Comparison of ENCODE assay signal across 9 cellular contexts in genomic region chr1:17212487-17213121, GRCh38. TPM values are rescaled to one million over a fixed set of nuclear protein-coding genes. Genes with fewer than 3 reads are reported as not detected.
DNase-seq lines count a peak whose midpoint lies in the region; TF ChIP-seq lines count a peak whose summit lies in the region.
"Had no signal": no experiment of that assay in that cellular context is flagged by ENCODE, and none has a peak within 500 bp of the region (broad histone marks: within the 10 kb centered on the region; RNA-seq: fewer than 3 reads in every experiment).

No MANE protein-coding gene starts in this region.

- TF ChIP-seq CTCF in uterus (IDR thresholded peaks at IDR 0.05): no peak
- no peak for TF ChIP-seq CTCF in GM10248 (IDR thresholded peaks at IDR 0.05; ENCODE audit: control extremely low read depth, extremely low read depth, low read depth, missing control alignments)

- peak; percentile 62 for DNase-seq in GM04503 (ENCODE audit: low read depth)
- DNase-seq in NCI-H526 treated with DMSO at 0.1 percent for 48 hours (lab: John Stamatoyannopoulos, UW): peak; percentile 39
- DNase-seq in activated T-helper 1 cell treated with anti-CD3 and anti-CD28 coated beads, Interleukin-2, amount 50 U/mL, for 16 hours (ENCODE audit: low read depth in 1 of 2, low spot score in 1 of 2): peak; percentile 9 to 52
- peak; percentile 50 for DNase-seq in iPS-NIHi7 (ENCODE audit: extremely low spot score)
- DNase-seq in stimulated activated CD8-positive, alpha-beta memory T cell treated with anti-CD3 and anti-CD28 coated beads, Interleukin-15, amount 100 ng/mL, for 4 hours (ENCODE audit: low read depth in 2 of 2): peak; percentile 19 to 27
- no peak for DNase-seq in uterus
- DNase-seq in hippocampal formation (lab: John Stamatoyannopoulos, UW): no peak
- DNase-seq in GM10248 (ENCODE audit: extremely low spot score): no peak

- H3K4me1 ChIP-seq in uterus: no peaks in the 10 kb centered on the region
- H3K4me1 ChIP-seq: right lobe of liver had no signal

- no peak overlapping the region for H3K27ac ChIP-seq in uterus
- H3K27ac ChIP-seq: right lobe of liver had no signal

- CTCF ChIA-PET in GM10248 (lab: Yijun Ruan, JAX): interaction anchor here (1.8 kb wide), 1 partner anchor 13 kb away, joined by 4 read pairs; no protein-coding TSS in a partner anchor

- H3K9me3 ChIP-seq in uterus: no peaks in the 10 kb centered on the region
- H3K9me3 ChIP-seq: right lobe of liver had no signal

- H3K4me3 ChIP-seq in uterus: no peak overlapping the region
- H3K4me3 ChIP-seq: right lobe of liver had no signal

- intact Hi-C loops in uterus (cut with DNase I; ENCODE audit: low total_unique reads): no loop called here

- POLR2A ChIA-PET in GM10248 (lab: Yijun Ruan, JAX): no interaction called here

- no peaks in the 10 kb centered on the region for H3K27me3 ChIP-seq in uterus
- H3K27me3 ChIP-seq: right lobe of liver had no signal

- TF ChIP-seq POLR2A in uterus (IDR thresholded peaks at IDR 0.05): no peak

- H3K36me3 ChIP-seq in uterus: no peaks in the 10 kb centered on the region
- H3K36me3 ChIP-seq: right lobe of liver had no signal

RNA-seq across cellular contexts. Expression of gene PADI1, which starts 7.7 kb away (rescaled TPM):
- under 1 TPM in 1 of 4 donors, not detected in 3; 0.14 TPM for total RNA-seq in uterus

RNA-seq across cellular contexts. Expression of gene PADI3, which starts 36.3 kb away (rescaled TPM):
- total RNA-seq in uterus: not detected
- total RNA-seq: right lobe of liver had no signal

Comparison
In these comparisons a context has a peak if more than half of its experiments do, and no peak if none do; other contexts are left out.
1. DNase-seq: peak in GM04503 (single experiment), NCI-H526 treated with DMSO at 0.1 percent for 48 hours (single experiment), activated T-helper 1 cell treated with anti-CD3 and anti-CD28 coated beads, Interleukin-2, amount 50 U/mL, for 16 hours (2 of 2), iPS-NIHi7 (single experiment) and stimulated activated CD8-positive, alpha-beta memory T cell treated with anti-CD3 and anti-CD28 coated beads, Interleukin-15, amount 100 ng/mL, for 4 hours (2 of 2); none in uterus (0 of 2), hippocampal formation (0 of 2) and GM10248 (single experiment).